Comparison of ENCODE assay signal across 12 cellular contexts in the genomic region with DNA sequence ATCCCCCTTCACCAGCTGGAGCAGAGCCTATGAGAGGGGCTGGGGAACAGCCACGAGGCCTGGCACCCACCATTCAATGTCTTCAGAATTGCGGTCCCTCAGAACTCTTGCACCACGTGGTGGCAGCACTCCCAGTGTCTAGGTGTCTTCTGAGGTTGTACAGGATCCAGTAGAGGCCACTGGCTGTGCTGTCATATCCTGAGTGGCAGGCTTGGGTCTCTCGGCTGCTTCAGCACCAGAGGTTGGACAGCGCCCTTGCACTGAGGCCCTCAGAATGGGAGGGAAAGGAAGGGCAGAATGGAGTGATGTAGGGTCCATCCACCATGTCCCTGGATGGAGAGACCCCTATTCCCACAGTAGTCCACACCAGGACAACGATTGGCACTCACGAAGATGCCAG.
A peak's percentile ranks its signal among the peaks of the same experiment; 100 is the strongest.
DNase-seq lines count a peak whose midpoint lies in the region; ATAC-seq and TF ChIP-seq lines count a peak whose summit lies in the region.
"Had no signal": no experiment of that assay in that cellular context is flagged by ENCODE, and none has a peak within 500 bp of the region (broad histone marks: within the 10 kb centered on the region; RNA-seq: fewer than 3 reads in every experiment).

No MANE protein-coding gene starts in this region.

- no peak overlapping the region for H3K27ac Mint-ChIP-seq in activated CD4-positive, alpha-beta T cell treated with anti-CD3 and anti-CD28 coated beads, Interleukin-2, amount 10 ng/mL, durations not matched to agents 24 days and 14 days

- no peak overlapping the region for H3K56ac ChIP-seq in mesendoderm (ENCODE audit: low read length)

- DNase-seq in activated CD4-positive, alpha-beta T cell treated with anti-CD3 and anti-CD28 coated beads, Interleukin-2, amount 10 ng/mL, durations not matched to agents 24 days and 14 days: peak; percentile 69
- DNase-seq in activated CD4-positive, alpha-beta T cell treated with anti-CD3 and anti-CD28 coated beads, Interleukin-2, amount 50 U/mL, for 4 hours: no peak
- DNase-seq in HT-29 (ENCODE audit: low spot score) (peak; percentile 60), RPMI7951 (ENCODE audit: low read depth) (peak; percentile 15), left lobe of liver (ENCODE audit: low spot score) (no peak), mesendoderm (no peak), NCI-H146 (lab: John Stamatoyannopoulos, UW) (no peak), osteoblast (ENCODE audit: insufficient read length, low spot score, missing footprints) (no peak)
- DNase-seq: activated CD8-positive, alpha-beta memory T cell treated with anti-CD3 and anti-CD28 coated beads for 24 hours; NCI-H2107; Right ventricle myocardium superior had no signal

- intact Hi-C loops in activated CD4-positive, alpha-beta T cell treated with anti-CD3 and anti-CD28 coated beads, Interleukin-2, amount 10 ng/mL, durations not matched to agents 24 days and 14 days (cut with micrococcal nuclease): no loop called here

- no peak overlapping the region for H3K27ac ChIP-seq in mesendoderm (ENCODE audit: low read depth, low read length)
- H3K27ac ChIP-seq in osteoblast (ENCODE audit: low read depth, low read length): no peak overlapping the region

- no CpG with 5 or more reads among the region's 7 CpGs for WGBS in mesendoderm (ENCODE audit: extremely low coverage, insufficient coverage, low lambda C conversion rate)

- no peak overlapping the region for H4K5ac ChIP-seq in mesendoderm (ENCODE audit: low read length)

- no peak for TF ChIP-seq CTCF in osteoblast (IDR thresholded peaks at IDR 0.05; ENCODE audit: extremely low read depth, low read depth, low read length)

- H3K79me2 ChIP-seq in mesendoderm (ENCODE audit: control insufficient read depth, insufficient read depth, low read length) (no peaks in the 10 kb centered on the region), osteoblast (ENCODE audit: insufficient read depth, low read length) (no peaks in the 10 kb centered on the region)

- H3K4me1 ChIP-seq in mesendoderm (ENCODE audit: control insufficient read depth, low read depth, low read length) (no peaks in the 10 kb centered on the region), osteoblast (ENCODE audit: insufficient read depth, low read length) (no peaks in the 10 kb centered on the region)

- H3K23ac ChIP-seq in mesendoderm (ENCODE audit: low read length): no peak overlapping the region

- no peak overlapping the region for H2AK5ac ChIP-seq in mesendoderm (ENCODE audit: low read length)

- no peak overlapping the region for H3K4me3 ChIP-seq in mesendoderm (ENCODE audit: low read length)
- no peak overlapping the region for H3K4me3 ChIP-seq in osteoblast (ENCODE audit: insufficient read depth, low read length)
- H3K4me3 ChIP-seq: smooth muscle cell had no signal

- H3K27me3 Mint-ChIP-seq in activated CD4-positive, alpha-beta T cell treated with anti-CD3 and anti-CD28 coated beads, Interleukin-2, amount 10 ng/mL, durations not matched to agents 24 days and 14 days: no peaks in the 10 kb centered on the region

- no peak overlapping the region for H4K8ac ChIP-seq in mesendoderm (ENCODE audit: low read depth, low read length)

- H2AFZ ChIP-seq in osteoblast (ENCODE audit: low read length): no peak overlapping the region

- H3K4me3 Mint-ChIP-seq in activated CD4-positive, alpha-beta T cell treated with anti-CD3 and anti-CD28 coated beads, Interleukin-2, amount 10 ng/mL, durations not matched to agents 24 days and 14 days: no peak overlapping the region

- no peak overlapping the region for H2BK120ac ChIP-seq in mesendoderm (ENCODE audit: low read depth, low read length)

- no peak overlapping the region for H2BK5ac ChIP-seq in mesendoderm (ENCODE audit: low read length)

- peaks cover 3% of the 10 kb centered on the region for H3K4me1 Mint-ChIP-seq in activated CD4-positive, alpha-beta T cell treated with anti-CD3 and anti-CD28 coated beads, Interleukin-2, amount 10 ng/mL, durations not matched to agents 24 days and 14 days

- H3K36me3 Mint-ChIP-seq in activated CD4-positive, alpha-beta T cell treated with anti-CD3 and anti-CD28 coated beads, Interleukin-2, amount 10 ng/mL, durations not matched to agents 24 days and 14 days (ENCODE audit: low read depth): no peaks in the 10 kb centered on the region

- H3K79me1 ChIP-seq in mesendoderm (ENCODE audit: low read length): no peaks in the 10 kb centered on the region

- no peak overlapping the region for H2BK15ac ChIP-seq in mesendoderm (replicated peaks; ENCODE audit: low read depth)

- no peaks in the 10 kb centered on the region for H3K27me3 ChIP-seq in mesendoderm (ENCODE audit: insufficient read depth, low read length, poor library complexity)
- H3K27me3 ChIP-seq in osteoblast (ENCODE audit: insufficient read depth, low read length): no peaks in the 10 kb centered on the region

- H3K18ac ChIP-seq in mesendoderm (ENCODE audit: low read length): no peak overlapping the region

- no peak overlapping the region for H3K4ac ChIP-seq in mesendoderm (ENCODE audit: low read depth, low read length)

- no peaks in the 10 kb centered on the region for H3K9me3 Mint-ChIP-seq in activated CD4-positive, alpha-beta T cell treated with anti-CD3 and anti-CD28 coated beads, Interleukin-2, amount 10 ng/mL, durations not matched to agents 24 days and 14 days

- peak; percentile 37 for ATAC-seq in left lobe of liver

- H3K36me3 ChIP-seq in mesendoderm (ENCODE audit: control insufficient read depth, insufficient read depth, low read length) (no peaks in the 10 kb centered on the region), osteoblast (ENCODE audit: insufficient read depth, low read length) (no peaks in the 10 kb centered on the region)

- H4K20me1 ChIP-seq in osteoblast (ENCODE audit: insufficient read depth, low read length): no peaks in the 10 kb centered on the region

- H3K9ac ChIP-seq in mesendoderm (ENCODE audit: low read length): no peak overlapping the region

- no peaks in the 10 kb centered on the region for H3K9me3 ChIP-seq in osteoblast (ENCODE audit: low read depth, low read length)

- H3K4me2 ChIP-seq in mesendoderm (ENCODE audit: low read length) (no peak overlapping the region), osteoblast (ENCODE audit: insufficient read depth, low read length) (no peak overlapping the region)
- H3K4me2 ChIP-seq: smooth muscle cell had no signal

Comparison
In these comparisons a context has a peak if more than half of its experiments do, and no peak if none do; other contexts are left out.
1. DNase-seq: peak in activated CD4-positive, alpha-beta T cell treated with anti-CD3 and anti-CD28 coated beads, Interleukin-2, amount 10 ng/mL, durations not matched to agents 24 days and 14 days (single experiment), HT-29 (single experiment) and RPMI7951 (single experiment); none in activated CD4-positive, alpha-beta T cell treated with anti-CD3 and anti-CD28 coated beads, Interleukin-2, amount 50 U/mL, for 4 hours (0 of 2), left lobe of liver (single experiment), mesendoderm (single experiment), NCI-H146 (single experiment) and osteoblast (single experiment).